ENCODE assay signal across 8 cellular contexts in genomic region chr7:99500637-99501009, GRCh38. TPM values are rescaled to one million over a fixed set of nuclear protein-coding genes. Genes with fewer than 3 reads are reported as not detected.
DNase-seq lines count a peak whose midpoint lies in the region; ATAC-seq and TF ChIP-seq lines count a peak whose summit lies in the region.

No MANE protein-coding gene starts in this region.

- H3K36me3 ChIP-seq in GM06990 (ENCODE audit: control insufficient read depth, insufficient read depth, low read length), result peaks cover 5% of the 10 kb centered on the region
- peaks cover 3% of the 10 kb centered on the region for H3K36me3 ChIP-seq in rectal smooth muscle tissue (ENCODE audit: control insufficient read depth, insufficient read depth, low read length)

- peak overlapping the region; percentile 94 for H3K27ac ChIP-seq in rectal smooth muscle tissue (ENCODE audit: low read depth, low read length)

- peak overlapping the region; percentile 97 to 99 for H3K27ac Mint-ChIP-seq in T-cell

- H3K4me1 ChIP-seq in rectal smooth muscle tissue (ENCODE audit: control insufficient read depth, insufficient read depth, low read length), result peaks cover 10% of the 10 kb centered on the region

- DNase-seq in GM06990 (ENCODE audit: extremely low read depth, insufficient read length) (no peak), T-cell (no peak), fibroblast of the aortic adventitia (ENCODE audit: low read depth) (no peak), NCI-H187 treated with DMSO at 0.1 percent for 48 hours (lab: John Stamatoyannopoulos, UW) (no peak)
- no peak for DNase-seq in stimulated activated CD4-positive, alpha-beta T cell treated with anti-CD3 and anti-CD28 coated beads, Interleukin-2, amount 100 ng/mL, for 48 hours

- peak overlapping the region; percentile 95 to 100 (median 97) for H3K4me3 Mint-ChIP-seq in T-cell

- peaks cover 20% of the 10 kb centered on the region for H3K36me3 Mint-ChIP-seq in T-cell

- H3K4me1 Mint-ChIP-seq in T-cell, result peaks cover 33 to 41% (median 34%) of the 10 kb centered on the region in 3 donors

- no peak for ATAC-seq in T-cell (replicated peaks in 1 of 4)
- no peak for ATAC-seq in GM18520 (IDR thresholded peaks at IDR 0.05; ENCODE audit: unreplicated experiment)
- no peak for ATAC-seq in GM18909 (IDR thresholded peaks at IDR 0.05; ENCODE audit: poor library complexity, unreplicated experiment)

- H3K27me3 ChIP-seq in GM06990 (replicated peaks; ENCODE audit: control insufficient read depth, insufficient read depth, low read length) (no peaks in the 10 kb centered on the region), rectal smooth muscle tissue (ENCODE audit: control insufficient read depth, insufficient read depth, low read length) (no peaks in the 10 kb centered on the region)

- no peaks in the 10 kb centered on the region for H3K9me3 Mint-ChIP-seq in T-cell

- peak overlapping the region; percentile 54 for H3K9ac ChIP-seq in rectal smooth muscle tissue (ENCODE audit: low read length)

- no peaks in the 10 kb centered on the region for H3K27me3 Mint-ChIP-seq in T-cell

- H3K4me3 ChIP-seq in GM06990 (replicated peaks; ENCODE audit: low read depth, low read length), result peak overlapping the region; percentile 76
- H3K4me3 ChIP-seq in fibroblast of the aortic adventitia (ENCODE audit: low read depth, low read length), result peak overlapping the region; percentile 95
- peak overlapping the region; percentile 100 for H3K4me3 ChIP-seq in rectal smooth muscle tissue (ENCODE audit: low read length)

- TF ChIP-seq CTCF in GM06990 (IDR thresholded peaks at IDR 0.05; ENCODE audit: insufficient read depth, low read length, poor library complexity, severe bottlenecking) (no peak), fibroblast of the aortic adventitia (IDR thresholded peaks at IDR 0.05; ENCODE audit: insufficient read depth, low read length) (no peak)

- CTCF ChIA-PET in T-cell (lab: Charles Lee), result no interaction called here

- POLR2A ChIA-PET in T-cell (lab: Charles Lee), result interaction anchor here (0.6 to 1.2 kb wide), 4 partner anchors 29 to 1369 kb away, joined by 3 to 6 read pairs (median 4); no protein-coding TSS in a partner anchor

RNA-seq across cellular contexts. Expression of gene ZNF394, which starts 0.5 kb away (rescaled TPM):
- 100 to 1,000 TPM in 3 of 5 donors, 10 to 100 TPM in 2; 88.4 to 188 (median 104) TPM for total RNA-seq in T-cell
- 23.4 and 31.2 TPM in 2 replicates for total RNA-seq in fibroblast of the aortic adventitia (ENCODE audit: low replicate concordance)

RNA-seq across cellular contexts. Expression of gene ZKSCAN5, which starts 3.8 kb away (rescaled TPM):
- total RNA-seq in T-cell (1 to 10 TPM; 5.4 to 9.1 (median 8.2) TPM), fibroblast of the aortic adventitia (ENCODE audit: low replicate concordance) (9.1 and 11.8 TPM in 2 replicates)

RNA-seq across cellular contexts. Expression of gene ZNF789, which starts 27.9 kb away (rescaled TPM):
- total RNA-seq in T-cell, result 10 to 100 TPM; 17.0 to 24.8 (median 19.7) TPM
- 3.9 and 6.9 TPM in 2 replicates for total RNA-seq in fibroblast of the aortic adventitia (ENCODE audit: low replicate concordance)

RNA-seq across cellular contexts. Expression of gene ATP5MF, which starts 34.7 kb away (rescaled TPM):
- total RNA-seq in T-cell (100 to 1,000 TPM in 4 of 5 donors, 10 to 100 TPM in 1; 68.1 to 145 (median 141) TPM), fibroblast of the aortic adventitia (ENCODE audit: low replicate concordance) (42.5 and 820 TPM in 2 replicates)

RNA-seq across cellular contexts. Expression of gene FAM200A, which starts 51.3 kb away (rescaled TPM):
- total RNA-seq in T-cell (1 to 10 TPM; 2.8 to 8.9 (median 8.5) TPM), fibroblast of the aortic adventitia (ENCODE audit: low replicate concordance) (5.9 and 8.9 TPM in 2 replicates)
